ENCODE assay signal across 37 cellular contexts in genomic region chr1:22279735-22280134, GRCh38.
"Had no signal": no experiment of that assay in that cellular context is flagged by ENCODE, and none has a peak within 500 bp of the region (broad histone marks: within the 10 kb centered on the region; RNA-seq: fewer than 3 reads in every experiment).

No MANE protein-coding gene starts in this region.

- FAIRE-seq: astrocyte, TTC549 had no signal

- H3K4me3 ChIP-seq: adrenal gland, body of pancreas, breast epithelium had no signal

- ATAC-seq: activated CD4-positive, alpha-beta T cell treated with anti-CD3 and anti-CD28 coated beads for 36 hours; activated CD4-positive, CD25-positive, alpha-beta regulatory T cell treated with anti-CD3 and anti-CD28 coated beads, Interleukin-2, amount 50 U/mL, for 24 hours; activated CD8-positive, alpha-beta memory T cell treated with anti-CD3 and anti-CD28 coated beads, Interleukin-2, amount 10 ng/mL, durations not matched to agents 7 days and 5 days; activated CD8-positive, alpha-beta T cell treated with anti-CD3 and anti-CD28 coated beads, Interleukin-2, amount 10 ng/mL, durations not matched to agents 7 days and 5 days; activated naive CD4-positive, alpha-beta T cell treated with anti-CD3 and anti-CD28 coated beads, Interleukin-2, amount 50 U/mL, for 72 hours; activated T-helper 17 cell treated with anti-CD3 and anti-CD28 coated beads, Interleukin-2, amount 50 U/mL, for 72 hours; body of pancreas had no signal

- H3K27ac ChIP-seq: adrenal gland, body of pancreas, brain microvascular endothelial cell, breast epithelium, VCaP had no signal

- H3K27ac Mint-ChIP-seq: activated CD4-positive, alpha-beta memory T cell treated with anti-CD3 and anti-CD28 coated beads, Interleukin-2, amount 10 ng/mL, durations not matched to agents 7 days and 5 days; activated CD4-positive, alpha-beta T cell treated with anti-CD3 and anti-CD28 coated beads for 36 hours; activated CD4-positive, alpha-beta T cell treated with anti-CD3 and anti-CD28 coated beads, Interleukin-2, amount 10 ng/mL, durations not matched to agents 7 days and 5 days; activated CD8-positive, alpha-beta memory T cell treated with anti-CD3 and anti-CD28 coated beads, Interleukin-2, amount 10 ng/mL, durations not matched to agents 7 days and 5 days; activated CD8-positive, alpha-beta T cell treated with anti-CD3 and anti-CD28 coated beads, Interleukin-2, amount 10 ng/mL, durations not matched to agents 7 days and 5 days; activated naive CD4-positive, alpha-beta T cell treated with anti-CD3 and anti-CD28 coated beads for 36 hours; activated naive CD8-positive, alpha-beta T cell treated with anti-CD3 and anti-CD28 coated beads for 36 hours; activated T-cell treated with anti-CD3 and anti-CD28 coated beads, Interleukin-2, amount 50 U/mL, for 24 hours; activated T-helper 1 cell treated with anti-CD3 and anti-CD28 coated beads, Interleukin-12 subunit alpha, Interleukin-12 subunit beta, Interleukin-2, Interleukin-4 antibody, amounts not matched to agents 30 ng/mL and 10 ng/mL and 1 ng/mL, durations not matched to agents 14 hours and 24 hours and 36 hours; activated T-helper 17 cell treated with anti-CD3 and anti-CD28 coated beads, Interleukin-2, amount 50 U/mL, for 72 hours; T-helper 1 cell treated with Interleukin-12 subunit alpha and Interleukin-12 subunit beta and Interleukin-4 antibody, amounts not matched to agents 30 μg/mL and 1 μg/mL, for 36 hours; T-helper 2 cell treated with Interferon-gamma antibody and Interleukin-4, amounts not matched to agents 5 μg/mL and 100 μg/mL, for 36 hours had no signal

- H3K9me3 Mint-ChIP-seq: activated CD4-positive, alpha-beta memory T cell treated with anti-CD3 and anti-CD28 coated beads, Interleukin-2, amount 10 ng/mL, durations not matched to agents 7 days and 5 days; activated CD4-positive, alpha-beta T cell treated with anti-CD3 and anti-CD28 coated beads, Interleukin-2, amount 10 ng/mL, durations not matched to agents 7 days and 5 days; activated naive CD4-positive, alpha-beta T cell treated with anti-CD3 and anti-CD28 coated beads, Interleukin-2, amount 50 U/mL, for 72 hours; activated T-cell treated with anti-CD3 and anti-CD28 coated beads, Interleukin-2, amount 50 U/mL, for 24 hours; activated T-helper 1 cell treated with anti-CD3 and anti-CD28 coated beads, Interleukin-12 subunit alpha, Interleukin-12 subunit beta, Interleukin-2, Interleukin-4 antibody, amounts not matched to agents 30 ng/mL and 10 ng/mL and 1 ng/mL, durations not matched to agents 14 hours and 24 hours and 36 hours; activated T-helper 17 cell treated with anti-CD3 and anti-CD28 coated beads, Interleukin-2, amount 50 U/mL, for 72 hours; T-helper 1 cell treated with Interleukin-12 subunit alpha and Interleukin-12 subunit beta and Interleukin-4 antibody, amounts not matched to agents 30 μg/mL and 1 μg/mL, for 36 hours; T-helper 2 cell treated with Interferon-gamma antibody and Interleukin-4, amounts not matched to agents 5 μg/mL and 100 μg/mL, for 36 hours had no signal

- H3K4me3 Mint-ChIP-seq: activated CD4-positive, alpha-beta memory T cell treated with anti-CD3 and anti-CD28 coated beads, Interleukin-2, amount 10 ng/mL, durations not matched to agents 7 days and 5 days; activated CD4-positive, alpha-beta T cell treated with anti-CD3 and anti-CD28 coated beads for 36 hours; activated CD4-positive, alpha-beta T cell treated with anti-CD3 and anti-CD28 coated beads, Interleukin-2, amount 10 ng/mL, durations not matched to agents 7 days and 5 days; activated CD8-positive, alpha-beta memory T cell treated with anti-CD3 and anti-CD28 coated beads, Interleukin-2, amount 10 ng/mL, durations not matched to agents 7 days and 5 days; activated CD8-positive, alpha-beta T cell treated with anti-CD3 and anti-CD28 coated beads, Interleukin-2, amount 10 ng/mL, durations not matched to agents 7 days and 5 days; activated naive CD4-positive, alpha-beta T cell treated with anti-CD3 and anti-CD28 coated beads for 36 hours; activated naive CD8-positive, alpha-beta T cell treated with anti-CD3 and anti-CD28 coated beads for 36 hours; activated T-cell treated with anti-CD3 and anti-CD28 coated beads, Interleukin-2, amount 50 U/mL, for 24 hours; activated T-helper 1 cell treated with anti-CD3 and anti-CD28 coated beads, Interleukin-12 subunit alpha, Interleukin-12 subunit beta, Interleukin-2, Interleukin-4 antibody, amounts not matched to agents 30 ng/mL and 10 ng/mL and 1 ng/mL, durations not matched to agents 14 hours and 24 hours and 36 hours; activated T-helper 17 cell treated with anti-CD3 and anti-CD28 coated beads, Interleukin-2, amount 50 U/mL, for 72 hours; T-helper 1 cell treated with Interleukin-12 subunit alpha and Interleukin-12 subunit beta and Interleukin-4 antibody, amounts not matched to agents 30 μg/mL and 1 μg/mL, for 36 hours; T-helper 2 cell treated with Interferon-gamma antibody and Interleukin-4, amounts not matched to agents 5 μg/mL and 100 μg/mL, for 36 hours had no signal

- H3K9me3 ChIP-seq: adrenal gland, body of pancreas, breast epithelium had no signal

- DNase-seq: activated CD4-positive, alpha-beta memory T cell treated with anti-CD3 and anti-CD28 coated beads, Interleukin-2, amount 10 ng/mL, durations not matched to agents 7 days and 5 days; activated CD4-positive, alpha-beta T cell treated with anti-CD3 and anti-CD28 coated beads for 1 hour; activated CD4-positive, alpha-beta T cell treated with anti-CD3 and anti-CD28 coated beads for 36 hours; activated CD4-positive, alpha-beta T cell treated with anti-CD3 and anti-CD28 coated beads for 48 hours; activated CD4-positive, alpha-beta T cell treated with anti-CD3 and anti-CD28 coated beads, Interleukin-2, amount 10 ng/mL, durations not matched to agents 7 days and 5 days; activated CD4-positive, alpha-beta T cell treated with anti-CD3 and anti-CD28 coated beads, Interleukin-2, amount 50 U/mL, for 48 hours; activated CD4-positive, CD25-positive, alpha-beta regulatory T cell; activated CD8-positive, alpha-beta memory T cell treated with anti-CD3 and anti-CD28 coated beads for 24 hours; activated CD8-positive, alpha-beta memory T cell treated with anti-CD3 and anti-CD28 coated beads, Interleukin-2, amount 10 ng/mL, durations not matched to agents 7 days and 5 days; activated CD8-positive, alpha-beta memory T cell treated with anti-CD3 and anti-CD28 coated beads, Interleukin-2, amount 50 U/mL, for 48 hours; activated CD8-positive, alpha-beta T cell treated with anti-CD3 and anti-CD28 coated beads, Interleukin-2, amount 10 ng/mL, durations not matched to agents 7 days and 5 days; activated effector memory CD4-positive, alpha-beta T cell treated with anti-CD3 and anti-CD28 coated beads, Interleukin-2, amount 50 U/mL, for 16 hours; activated gamma-delta T cell treated with Interleukin-2 at 50 U/mL for 16 hours; activated naive CD4-positive, alpha-beta T cell; activated naive CD4-positive, alpha-beta T cell treated with anti-CD3 and anti-CD28 coated beads for 36 hours; activated naive CD4-positive, alpha-beta T cell treated with anti-CD3 and anti-CD28 coated beads, Interleukin-2, amount 50 U/mL, for 16 hours; activated naive CD8-positive, alpha-beta T cell treated with anti-CD3 and anti-CD28 coated beads for 36 hours; activated T-cell treated with anti-CD3 and anti-CD28 coated beads, Interleukin-2, amount 50 U/mL, for 24 hours; activated T-cell treated with anti-CD3 and anti-CD28 coated beads, Interleukin-2, amount 50 U/mL, for 48 hours; amniotic stem cell; body of pancreas; brain microvascular endothelial cell; central memory CD4-positive, alpha-beta T cell; T-helper 1 cell; T-helper 2 cell; T-helper 9 cell had no signal

- H3K4me1 Mint-ChIP-seq: activated CD4-positive, alpha-beta memory T cell treated with anti-CD3 and anti-CD28 coated beads, Interleukin-2, amount 10 ng/mL, durations not matched to agents 7 days and 5 days; activated CD4-positive, alpha-beta T cell treated with anti-CD3 and anti-CD28 coated beads for 36 hours; activated CD4-positive, alpha-beta T cell treated with anti-CD3 and anti-CD28 coated beads, Interleukin-2, amount 10 ng/mL, durations not matched to agents 7 days and 5 days; activated CD8-positive, alpha-beta memory T cell treated with anti-CD3 and anti-CD28 coated beads, Interleukin-2, amount 10 ng/mL, durations not matched to agents 7 days and 5 days; activated naive CD8-positive, alpha-beta T cell treated with anti-CD3 and anti-CD28 coated beads for 36 hours; activated T-helper 17 cell treated with anti-CD3 and anti-CD28 coated beads, Interleukin-2, amount 50 U/mL, for 72 hours had no signal

- H3K4me1 ChIP-seq: adrenal gland, body of pancreas had no signal

- H3K27me3 ChIP-seq: adrenal gland, body of pancreas, breast epithelium had no signal

- H3K36me3 ChIP-seq: adrenal gland, brain microvascular endothelial cell, breast epithelium had no signal

- H3K36me3 Mint-ChIP-seq: activated CD8-positive, alpha-beta memory T cell treated with anti-CD3 and anti-CD28 coated beads, Interleukin-2, amount 10 ng/mL, durations not matched to agents 7 days and 5 days; activated naive CD4-positive, alpha-beta T cell treated with anti-CD3 and anti-CD28 coated beads, Interleukin-2, amount 50 U/mL, for 72 hours; activated naive CD8-positive, alpha-beta T cell treated with anti-CD3 and anti-CD28 coated beads for 36 hours had no signal
